In the genomic region with DNA sequence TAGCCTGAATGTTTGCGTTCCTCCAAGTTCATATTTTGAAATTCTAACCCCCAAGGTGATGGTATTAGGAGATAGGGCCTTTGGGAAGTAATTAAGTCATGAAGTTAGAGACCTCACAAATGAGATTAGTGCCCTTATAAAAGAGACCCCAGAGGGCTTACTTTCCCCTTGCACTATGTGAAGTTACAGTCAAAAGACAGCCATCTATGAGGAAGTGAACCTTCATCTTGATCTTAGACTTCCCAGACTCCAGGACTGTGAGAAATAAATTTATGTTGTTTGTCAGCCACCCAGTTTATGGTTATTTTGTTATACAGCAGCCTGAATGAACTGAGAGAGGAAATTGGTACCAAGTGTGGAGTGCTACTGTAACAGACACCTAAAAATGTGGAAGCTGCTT, we compare ENCODE assay signal across 11 cellular contexts.
DNase-seq lines count a peak whose midpoint lies in the region; ATAC-seq and TF ChIP-seq lines count a peak whose summit lies in the region.
"Had no signal": no experiment of that assay in that cellular context is flagged by ENCODE, and none has a peak within 500 bp of the region (broad histone marks: within the 10 kb centered on the region; RNA-seq: fewer than 3 reads in every experiment).

No MANE protein-coding gene starts in this region.

- H3K9me3 ChIP-seq in right atrium auricular region (no peaks in the 10 kb centered on the region), T-helper 17 cell (ENCODE audit: control insufficient read depth, low read length, poor library complexity, severe bottlenecking) (no peaks in the 10 kb centered on the region), vagina (no peaks in the 10 kb centered on the region), testis (no peaks in the 10 kb centered on the region), left lung (no peaks in the 10 kb centered on the region)

- H3K27me3 ChIP-seq in right atrium auricular region = no peaks in the 10 kb centered on the region
- H3K27me3 ChIP-seq in mesendoderm (ENCODE audit: insufficient read depth, low read length, poor library complexity) = no peaks in the 10 kb centered on the region
- no peaks in the 10 kb centered on the region for H3K27me3 ChIP-seq in vagina
- H3K27me3 ChIP-seq in testis = no peaks in the 10 kb centered on the region
- H3K27me3 ChIP-seq in left lung = no peaks in the 10 kb centered on the region

- H3K36me3 ChIP-seq in right atrium auricular region = peaks cover 4% of the 10 kb centered on the region
- no peaks in the 10 kb centered on the region for H3K36me3 ChIP-seq in mesendoderm (ENCODE audit: control insufficient read depth, insufficient read depth, low read length)
- no peaks in the 10 kb centered on the region for H3K36me3 ChIP-seq in vagina
- H3K36me3 ChIP-seq in testis (ENCODE audit: low read depth, missing control alignments) = no peaks in the 10 kb centered on the region
- H3K36me3 ChIP-seq in left lung = no peaks in the 10 kb centered on the region

- no peak overlapping the region for H3K9ac ChIP-seq in mesendoderm (ENCODE audit: low read length)

- H3K79me1 ChIP-seq in mesendoderm (ENCODE audit: low read length) = no peaks in the 10 kb centered on the region

- H3K23ac ChIP-seq in mesendoderm (ENCODE audit: low read length) = no peak overlapping the region

- no peak overlapping the region for H3K56ac ChIP-seq in mesendoderm (ENCODE audit: low read length)

- WGBS in mesendoderm (ENCODE audit: extremely low coverage, insufficient coverage, low lambda C conversion rate) = no CpG with 5 or more reads among the region's 1 CpG
- WGBS in testis, 2 donors = 81 to 92% methylated on average over 1 of the region's 1 CpG

- H2BK5ac ChIP-seq in mesendoderm (ENCODE audit: low read length) = no peak overlapping the region

- H2BK15ac ChIP-seq in mesendoderm (replicated peaks; ENCODE audit: low read depth) = no peak overlapping the region

- H3K4me3 ChIP-seq in right atrium auricular region (no peak overlapping the region), mesendoderm (ENCODE audit: low read length) (no peak overlapping the region), vagina (no peak overlapping the region), testis (no peak overlapping the region), left lung (no peak overlapping the region)

- peaks cover 0 to 65% of the 10 kb centered on the region in 2 donors for H3K4me1 ChIP-seq in right atrium auricular region
- peaks cover 10% of the 10 kb centered on the region for H3K4me1 ChIP-seq in mesendoderm (ENCODE audit: control insufficient read depth, low read depth, low read length)
- H3K4me1 ChIP-seq in vagina = peaks cover 27% of the 10 kb centered on the region
- H3K4me1 ChIP-seq in testis = no peaks in the 10 kb centered on the region
- peaks cover 14 to 24% of the 10 kb centered on the region in 2 donors for H3K4me1 ChIP-seq in left lung

- TF ChIP-seq CTCF in right atrium auricular region (IDR thresholded peaks at IDR 0.05) (no peak), vagina (IDR thresholded peaks at IDR 0.05) (no peak), testis (IDR thresholded peaks at IDR 0.05) (no peak), left lung (IDR thresholded peaks at IDR 0.05) (no peak)

- H3K27ac ChIP-seq in right atrium auricular region (peak overlapping the region; percentile 81 to 89), mesendoderm (ENCODE audit: low read depth, low read length) (no peak overlapping the region), vagina (peak overlapping the region; percentile 34), testis (no peak overlapping the region), left lung (no peak overlapping the region)

- H4K5ac ChIP-seq in mesendoderm (ENCODE audit: low read length) = no peak overlapping the region

- H2BK120ac ChIP-seq in mesendoderm (ENCODE audit: low read depth, low read length) = no peak overlapping the region

- TF ChIP-seq POLR2A in vagina (IDR thresholded peaks at IDR 0.05) (no peak), testis (IDR thresholded peaks at IDR 0.05) (no peak)

- DNase-seq in right atrium auricular region (ENCODE audit: low spot score) (no peak), left cardiac atrium (no peak), T-helper 17 cell (no peak), mesendoderm (no peak), vagina (ENCODE audit: extremely low spot score in 2 of 2) (no peak), GF-D8 (lab: John Stamatoyannopoulos, UW) (no peak), testis (no peak), left lung (no peak)
- DNase-seq: activated CD4-positive, CD25-positive, alpha-beta regulatory T cell treated with anti-CD3 and anti-CD28 coated beads, Interleukin-2, amount 50 U/mL, for 72 hours; DND-41; foreskin fibroblast had no signal

- peak overlapping the region; percentile 97 for H3K27ac Mint-ChIP-seq in T-helper 17 cell

- H3K4me2 ChIP-seq in mesendoderm (ENCODE audit: low read length) = no peak overlapping the region

- H3K4me1 Mint-ChIP-seq in T-helper 17 cell = peaks cover 24% of the 10 kb centered on the region

- H3K27me3 Mint-ChIP-seq in T-helper 17 cell = peaks cover 5% of the 10 kb centered on the region

- no peaks in the 10 kb centered on the region for H3K36me3 Mint-ChIP-seq in T-helper 17 cell (ENCODE audit: low read depth)

- H4K8ac ChIP-seq in mesendoderm (ENCODE audit: low read depth, low read length) = no peak overlapping the region

- ATAC-seq in left cardiac atrium (no peak), T-helper 17 cell (no peak), left lung (no peak)

- peak overlapping the region; percentile 29 for H3K18ac ChIP-seq in mesendoderm (ENCODE audit: low read length)

- H3K4me3 Mint-ChIP-seq in T-helper 17 cell = peak overlapping the region; percentile 6

- intact Hi-C loops in left cardiac atrium (cut with DNase I) = no loop called here
- intact Hi-C loops in vagina (cut with DNase I) = no loop called here
- intact Hi-C loops in testis (cut with DNase I; ENCODE audit: low total_unique reads) = no loop called here
- intact Hi-C loops in left lung (cut with DNase I) = no loop called here

- H3K79me2 ChIP-seq in mesendoderm (ENCODE audit: control insufficient read depth, insufficient read depth, low read length) = no peaks in the 10 kb centered on the region

- no peak overlapping the region for H2AK5ac ChIP-seq in mesendoderm (ENCODE audit: low read length)

- no peak overlapping the region for H3K4ac ChIP-seq in mesendoderm (ENCODE audit: low read depth, low read length)

Comparison
In these comparisons a context has a peak if more than half of its experiments do, and no peak if none do; other contexts are left out.
1. H3K27ac ChIP-seq: peak in right atrium auricular region (2 of 2) and vagina (single experiment); none in mesendoderm (single experiment), testis (0 of 2) and left lung (0 of 2).